8 cellular contexts compared by ENCODE assay signal in the genomic region with DNA sequence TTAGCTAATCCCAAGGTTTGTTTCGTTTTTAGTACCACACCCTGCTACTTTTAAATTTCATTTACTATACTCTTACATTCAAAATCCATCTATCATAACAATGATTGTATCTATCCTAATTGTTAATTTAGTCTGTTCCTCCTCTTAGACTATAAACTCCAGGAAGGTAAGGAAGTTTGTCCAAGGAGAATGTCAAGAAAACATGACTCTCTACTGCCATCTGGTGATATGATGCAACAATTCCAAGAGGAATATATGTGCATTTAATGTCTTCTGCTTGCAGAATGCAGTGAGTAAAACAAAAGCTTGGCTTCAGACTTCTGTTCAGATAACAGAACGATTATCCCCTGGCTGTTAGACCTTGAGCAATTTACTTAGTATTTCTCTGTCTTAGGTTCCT.
A peak's percentile ranks its signal among the peaks of the same experiment; 100 is the strongest.
DNase-seq lines count a peak whose midpoint lies in the region; ATAC-seq and TF ChIP-seq lines count a peak whose summit lies in the region.

No MANE protein-coding gene starts in this region.

- no peaks in the 10 kb centered on the region for H3K27me3 ChIP-seq in Loucy (ENCODE audit: insufficient read depth, low read length, poor library complexity, severe bottlenecking)
- no peaks in the 10 kb centered on the region for H3K27me3 ChIP-seq in foreskin keratinocyte
- H3K27me3 ChIP-seq in tibial artery: no peaks in the 10 kb centered on the region

- no peak overlapping the region for H3K27ac ChIP-seq in foreskin keratinocyte
- no peak overlapping the region for H3K27ac ChIP-seq in tibial artery

- H3K9me3 ChIP-seq in Loucy (ENCODE audit: insufficient read depth, low read depth, low read length) (0 out of 2 replicates have a peak, but pooled peaks cover 4% of the 10 kb centered on the region), tibial artery (no peaks in the 10 kb centered on the region)

- H3K4me1 ChIP-seq in Loucy (ENCODE audit: insufficient read depth, low read length, poor library complexity, severe bottlenecking): no peaks in the 10 kb centered on the region
- no peaks in the 10 kb centered on the region for H3K4me1 ChIP-seq in foreskin keratinocyte
- no peaks in the 10 kb centered on the region for H3K4me1 ChIP-seq in tibial artery

- ATAC-seq in GM19351 (IDR thresholded peaks at IDR 0.05; ENCODE audit: unreplicated experiment) (peak; percentile 70), foreskin keratinocyte (peak; percentile 70), omental fat pad (ENCODE audit: low FRiP score) (no peak)

- no peak overlapping the region for H3K4me3 ChIP-seq in Loucy (ENCODE audit: low read length, poor library complexity, severe bottlenecking)
- no peak overlapping the region for H3K4me3 ChIP-seq in tibial artery

- TF ChIP-seq CTCF in Loucy (conservative IDR thresholded peaks at IDR 0.05; ENCODE audit: low read length): peak; percentile 73
- TF ChIP-seq CTCF in foreskin keratinocyte (conservative IDR thresholded peaks at IDR 0.05): peak; percentile 74
- peak; percentile 36 to 50 for TF ChIP-seq CTCF in tibial artery (IDR thresholded peaks at IDR 0.05)
- no peak for TF ChIP-seq CTCF in omental fat pad (IDR thresholded peaks at IDR 0.05)

- H3K9ac ChIP-seq in Loucy (ENCODE audit: low read depth, low read length, poor library complexity, severe bottlenecking): no peak overlapping the region

- no peaks in the 10 kb centered on the region for H4K20me1 ChIP-seq in Loucy (ENCODE audit: insufficient read depth, low read length, poor library complexity, severe bottlenecking)

- H3K79me2 ChIP-seq in Loucy (ENCODE audit: insufficient read depth, low read length): no peaks in the 10 kb centered on the region

- H3K36me3 ChIP-seq in Loucy (ENCODE audit: insufficient read depth, low read length) (no peaks in the 10 kb centered on the region), tibial artery (no peaks in the 10 kb centered on the region)

- no peak overlapping the region for H2AFZ ChIP-seq in Loucy (ENCODE audit: low read length)

- no peaks in the 10 kb centered on the region for H3K9me2 ChIP-seq in Loucy (replicated peaks; ENCODE audit: low read depth, low read length)

- no peaks in the 10 kb centered on the region for H3F3A ChIP-seq in Loucy (ENCODE audit: low read depth)

- H3K4me2 ChIP-seq in Loucy (ENCODE audit: low read depth, low read length, poor library complexity, severe bottlenecking): no peak overlapping the region

- intact Hi-C loops in tibial artery (cut with DNase I; ENCODE audit: low total_unique reads): loop anchor here (5.0 kb wide), 1 partner anchor 1071 kb away; no protein-coding TSS in a partner anchor

- DNase-seq in AML-193 (lab: John Stamatoyannopoulos, UW) (peak; percentile 26 to 41), SK-N-DZ (ENCODE audit: low spot score) (peak; percentile 59), foreskin keratinocyte (peak; percentile 20 to 55), tibial artery (no peak), omental fat pad (ENCODE audit: low spot score) (no peak), 8988T (no peak)

Comparison
In these comparisons a context has a peak if more than half of its experiments do, and no peak if none do; other contexts are left out.
1. DNase-seq: peak in AML-193 (2 of 2), SK-N-DZ (single experiment) and foreskin keratinocyte (2 of 2); none in tibial artery (0 of 2), omental fat pad (single experiment) and 8988T (single experiment).
2. CTCF ChIP-seq: peak in Loucy (single experiment), foreskin keratinocyte (single experiment) and tibial artery (2 of 2); none in omental fat pad (0 of 3).